In genomic region chr13:111482126-111482525, GRCh38 we compare ENCODE assay signal across 18 cellular contexts.
A peak's percentile ranks its signal among the peaks of the same experiment; 100 is the strongest.
DNase-seq lines count a peak whose midpoint lies in the region; ATAC-seq and TF ChIP-seq lines count a peak whose summit lies in the region.
"Had no signal": no experiment of that assay in that cellular context is flagged by ENCODE, and none has a peak within 500 bp of the region (broad histone marks: within the 10 kb centered on the region; RNA-seq: fewer than 3 reads in every experiment).

No MANE protein-coding gene starts in this region.

- peaks cover 100% of the 10 kb centered on the region for H3K27me3 ChIP-seq in WERI-Rb-1 (ENCODE audit: insufficient read depth, low read depth, severe bottlenecking)
- no peaks in the 10 kb centered on the region for H3K27me3 ChIP-seq in upper lobe of right lung
- H3K27me3 ChIP-seq: BLaER1 had no signal

- ATAC-seq in left lobe of liver (no peak), upper lobe of right lung (no peak)
- ATAC-seq in activated T-cell treated with anti-CD3 and anti-CD28 coated beads, Interleukin-2, amount 50 U/mL, for 4 hours, result no peak

- TF ChIP-seq CTCF in WERI-Rb-1 (IDR thresholded peaks at IDR 0.05; ENCODE audit: low read depth, low read length) (no peak), upper lobe of right lung (IDR thresholded peaks at IDR 0.05) (no peak), RWPE1 (conservative IDR thresholded peaks at IDR 0.05; ENCODE audit: low read depth) (no peak)

- intact Hi-C loops in posterior vena cava (cut with DNase I) (loop anchor here in 1 of 2 donors (10.0 kb wide), 1 partner anchor 1123 kb away; no protein-coding TSS in a partner anchor), upper lobe of right lung (cut with DNase I) (no loop called here)

- no peak overlapping the region for H3K4me3 Mint-ChIP-seq in activated T-cell treated with anti-CD3 and anti-CD28 coated beads, Interleukin-2, amount 50 U/mL, for 4 hours
- H3K4me3 Mint-ChIP-seq: CD14-positive monocyte; CD4-positive, alpha-beta memory T cell had no signal

- H3K27ac ChIP-seq in WERI-Rb-1 (no peak overlapping the region), upper lobe of right lung (no peak overlapping the region), RWPE1 (no peak overlapping the region)
- H3K27ac ChIP-seq: BLaER1, GM23248, HL-60 had no signal

- H3K36me3 ChIP-seq in WERI-Rb-1, result no peaks in the 10 kb centered on the region
- H3K36me3 ChIP-seq in upper lobe of right lung, result no peaks in the 10 kb centered on the region
- H3K36me3 ChIP-seq: BLaER1, HAP-1 had no signal

- no peak overlapping the region for H3K4me3 ChIP-seq in WERI-Rb-1 (ENCODE audit: low read depth, low read length)
- no peak overlapping the region for H3K4me3 ChIP-seq in upper lobe of right lung
- H3K4me3 ChIP-seq: BLaER1, GM23248, HAP-1 had no signal

- no peaks in the 10 kb centered on the region for H3K4me1 ChIP-seq in upper lobe of right lung
- H3K4me1 ChIP-seq: HAP-1 had no signal

- POLR2A ChIA-PET in RWPE1 (lab: Yijun Ruan, JAX; ENCODE audit: low non-redundant PET), result no interaction called here

- DNase-seq in WERI-Rb-1 (peak; percentile 5), left lobe of liver (ENCODE audit: low spot score) (peak; percentile 22), posterior vena cava (ENCODE audit: low spot score) (peak; percentile 68), upper lobe of right lung (peak; percentile 22), RWPE1 (ENCODE audit: low spot score) (no peak), NCI-H2081 treated with DMSO at 0.1 percent for 48 hours (lab: John Stamatoyannopoulos, UW) (no peak), RPMI8226 (no peak)
- DNase-seq in activated T-cell treated with anti-CD3 and anti-CD28 coated beads, Interleukin-2, amount 50 U/mL, for 4 hours, result no peak
- DNase-seq: 8988T; CD4-positive, alpha-beta memory T cell; DMS153; DMS79; GDM1; GM23248 had no signal

- CTCF ChIA-PET in RWPE1 (lab: Yijun Ruan, JAX), result no interaction called here

- H3K4me1 Mint-ChIP-seq in activated T-cell treated with anti-CD3 and anti-CD28 coated beads, Interleukin-2, amount 50 U/mL, for 4 hours (ENCODE audit: low read depth), result no peaks in the 10 kb centered on the region
- H3K4me1 Mint-ChIP-seq: CD14-positive monocyte; CD4-positive, alpha-beta memory T cell had no signal

- no peaks in the 10 kb centered on the region for H3K36me3 Mint-ChIP-seq in activated T-cell treated with anti-CD3 and anti-CD28 coated beads, Interleukin-2, amount 50 U/mL, for 4 hours (ENCODE audit: insufficient read depth)
- H3K36me3 Mint-ChIP-seq: CD14-positive monocyte; CD4-positive, alpha-beta memory T cell had no signal

- no peaks in the 10 kb centered on the region for H3K9me3 Mint-ChIP-seq in activated T-cell treated with anti-CD3 and anti-CD28 coated beads, Interleukin-2, amount 50 U/mL, for 4 hours

- peaks cover 25% of the 10 kb centered on the region for H3K9me3 ChIP-seq in WERI-Rb-1 (ENCODE audit: severe bottlenecking)
- H3K9me3 ChIP-seq in upper lobe of right lung, result peaks cover 6% of the 10 kb centered on the region
- H3K9me3 ChIP-seq: HAP-1 had no signal

- H3K27me3 Mint-ChIP-seq in activated T-cell treated with anti-CD3 and anti-CD28 coated beads, Interleukin-2, amount 50 U/mL, for 4 hours (ENCODE audit: low read depth), result peaks cover 2% of the 10 kb centered on the region

Comparison
In these comparisons a context has a peak if more than half of its experiments do, and no peak if none do; other contexts are left out.
1. DNase-seq: peak in WERI-Rb-1 (single experiment), left lobe of liver (single experiment), posterior vena cava (single experiment) and upper lobe of right lung (single experiment); none in activated T-cell treated with anti-CD3 and anti-CD28 coated beads, Interleukin-2, amount 50 U/mL, for 4 hours (single experiment), RWPE1 (single experiment), NCI-H2081 treated with DMSO at 0.1 percent for 48 hours (single experiment) and RPMI8226 (single experiment).